In the genomic region with DNA sequence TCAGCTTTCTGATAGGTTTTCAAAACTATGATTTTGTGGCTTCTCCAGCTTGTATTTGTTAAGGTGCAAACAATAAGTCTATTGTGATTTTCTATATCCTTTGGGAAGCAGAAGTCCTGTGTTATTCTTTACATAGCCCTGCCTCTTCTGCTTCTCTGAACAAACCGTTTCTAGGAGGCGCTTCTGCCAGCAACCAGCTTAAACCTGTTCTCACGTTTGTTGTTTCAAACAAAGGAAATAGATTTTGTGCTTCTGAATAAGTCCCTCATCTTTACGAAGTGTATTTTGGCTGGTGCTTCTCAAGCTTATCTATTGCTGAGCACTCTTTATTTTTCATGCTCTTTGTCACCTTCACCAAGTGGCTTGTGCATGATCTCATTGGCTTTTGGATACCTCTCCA, we compare ENCODE assay signal across 27 cellular contexts.
"Had no signal": no experiment of that assay in that cellular context is flagged by ENCODE, and none has a peak within 500 bp of the region (broad histone marks: within the 10 kb centered on the region; RNA-seq: fewer than 3 reads in every experiment).

No MANE protein-coding gene starts in this region.

- H3K4me1 Mint-ChIP-seq: activated B cell treated with CpG ODN at 0.5 μM for 24 hours had no signal

- H3K4me1 ChIP-seq: gastroesophageal sphincter, sigmoid colon, upper lobe of right lung had no signal

- H3K9me3 ChIP-seq: gastroesophageal sphincter, neutrophil, sigmoid colon, tibial artery, upper lobe of right lung had no signal

- ATAC-seq: activated CD4-positive, alpha-beta T cell treated with anti-CD3 and anti-CD28 coated beads for 36 hours; activated naive CD4-positive, alpha-beta T cell treated with anti-CD3 and anti-CD28 coated beads, Interleukin-2, amount 50 U/mL, for 72 hours; activated T-cell treated with anti-CD3 and anti-CD28 coated beads, Interleukin-2, amount 50 U/mL, for 72 hours; gastroesophageal sphincter; left cardiac atrium; natural killer cell; stimulated activated effector memory CD8-positive, alpha-beta T cell treated with anti-CD3 and anti-CD28 coated beads, Interleukin-12 subunit alpha, Interleukin-12 subunit beta, amount 100 ng/mL, for 72 hours; upper lobe of right lung had no signal

- H3K27me3 Mint-ChIP-seq: activated B cell treated with CpG ODN at 0.5 μM for 24 hours; activated CD4-positive, alpha-beta T cell treated with anti-CD3 and anti-CD28 coated beads for 36 hours; progenitor cell of endocrine pancreas; stimulated activated naive CD8-positive, alpha-beta T cell treated with anti-CD3 and anti-CD28 coated beads, Interleukin-15, Interleukin-2, amounts not matched to agents 100 ng/mL and 50 ng/mL, for 24 hours had no signal

- H3K9me3 Mint-ChIP-seq: activated B cell treated with CpG ODN at 0.5 μM for 24 hours; activated T-cell treated with anti-CD3 and anti-CD28 coated beads, Interleukin-2, amount 50 U/mL, for 72 hours; natural killer cell; stimulated activated effector memory CD8-positive, alpha-beta T cell treated with anti-CD3 and anti-CD28 coated beads, Interleukin-12 subunit alpha, Interleukin-12 subunit beta, amount 100 ng/mL, for 72 hours; stimulated activated naive CD8-positive, alpha-beta T cell treated with anti-CD3 and anti-CD28 coated beads, Interleukin-15, Interleukin-2, amounts not matched to agents 100 ng/mL and 50 ng/mL, for 24 hours; T-helper 2 cell treated with Interferon-gamma antibody and Interleukin-4, amounts not matched to agents 5 μg/mL and 100 μg/mL, for 36 hours had no signal

- H3K4me3 Mint-ChIP-seq: activated B cell treated with CpG ODN at 0.5 μM for 24 hours; activated CD4-positive, alpha-beta T cell treated with anti-CD3 and anti-CD28 coated beads for 36 hours; activated T-cell treated with anti-CD3 and anti-CD28 coated beads, Interleukin-2, amount 50 U/mL, for 72 hours; natural killer cell; stimulated activated effector memory CD8-positive, alpha-beta T cell treated with anti-CD3 and anti-CD28 coated beads, Interleukin-12 subunit alpha, Interleukin-12 subunit beta, amount 100 ng/mL, for 72 hours; stimulated activated naive CD8-positive, alpha-beta T cell treated with anti-CD3 and anti-CD28 coated beads, Interleukin-15, Interleukin-2, amounts not matched to agents 100 ng/mL and 50 ng/mL, for 24 hours; T-helper 2 cell treated with Interferon-gamma antibody and Interleukin-4, amounts not matched to agents 5 μg/mL and 100 μg/mL, for 36 hours had no signal

- H3K27me3 ChIP-seq: gastroesophageal sphincter, hepatocyte, neutrophil, sigmoid colon, tibial artery, upper lobe of right lung had no signal

- H3K36me3 Mint-ChIP-seq: natural killer cell had no signal

- H3K27ac ChIP-seq: gastroesophageal sphincter, hepatocyte, neutrophil, sigmoid colon, tibial artery, upper lobe of right lung had no signal

- DNase-seq: activated B cell treated with CpG ODN at 0.5 μM for 24 hours; activated CD4-positive, alpha-beta T cell treated with anti-CD3 and anti-CD28 coated beads for 36 hours; activated CD4-positive, alpha-beta T cell treated with anti-CD3 and anti-CD28 coated beads, Interleukin-2, amount 50 U/mL, for 4 hours; activated naive CD4-positive, alpha-beta T cell; activated T-cell treated with anti-CD3 and anti-CD28 coated beads for 4 hours; activated T-cell treated with anti-CD3 and anti-CD28 coated beads, Interleukin-2, amount 50 U/mL, for 72 hours; effector CD8-positive, alpha-beta T cell; erythroblast; islet precursor cell; left cardiac atrium; midbrain; natural killer cell; sigmoid colon; small intestine; stimulated activated CD4-positive, alpha-beta T cell treated with anti-CD3 and anti-CD28 coated beads, Interleukin-4, amount 100 ng/mL, for 24 hours; substantia nigra; T-helper 1 cell; tibial artery; upper lobe of right lung had no signal

- H3K4me3 ChIP-seq: gastroesophageal sphincter, hepatocyte, sigmoid colon, tibial artery, upper lobe of right lung had no signal

- H3K36me3 ChIP-seq: gastroesophageal sphincter, neutrophil, sigmoid colon, tibial artery, upper lobe of right lung had no signal

- H3K27ac Mint-ChIP-seq: activated B cell treated with CpG ODN at 0.5 μM for 24 hours; activated CD4-positive, alpha-beta T cell treated with anti-CD3 and anti-CD28 coated beads for 36 hours; activated naive CD4-positive, alpha-beta T cell treated with anti-CD3 and anti-CD28 coated beads, Interleukin-2, amount 50 U/mL, for 72 hours; activated T-cell treated with anti-CD3 and anti-CD28 coated beads, Interleukin-2, amount 50 U/mL, for 72 hours; natural killer cell; stimulated activated effector memory CD8-positive, alpha-beta T cell treated with anti-CD3 and anti-CD28 coated beads, Interleukin-12 subunit alpha, Interleukin-12 subunit beta, amount 100 ng/mL, for 72 hours; stimulated activated naive CD8-positive, alpha-beta T cell treated with anti-CD3 and anti-CD28 coated beads, Interleukin-15, Interleukin-2, amounts not matched to agents 100 ng/mL and 50 ng/mL, for 24 hours; T-helper 2 cell treated with Interferon-gamma antibody and Interleukin-4, amounts not matched to agents 5 μg/mL and 100 μg/mL, for 36 hours had no signal
